30 cellular contexts compared by ENCODE assay signal in the genomic region with DNA sequence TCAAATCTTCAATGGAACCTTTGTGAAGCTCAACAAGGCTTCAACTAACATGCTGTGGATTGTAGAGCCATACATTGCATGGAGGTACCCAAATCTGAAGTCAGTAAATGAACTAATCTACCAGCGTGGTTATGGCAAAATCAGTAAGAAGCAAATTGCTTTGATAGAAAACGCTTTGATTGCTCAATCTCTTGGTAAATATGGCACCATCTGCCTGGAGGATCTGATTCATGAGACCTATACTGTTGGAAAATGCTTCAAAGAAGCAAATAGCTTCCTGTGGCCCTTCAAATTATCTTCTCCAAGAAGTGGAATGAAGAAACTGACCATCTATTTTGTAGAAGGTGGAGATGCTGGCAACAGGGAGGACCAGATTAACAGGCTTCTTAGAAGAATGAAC.
"Had no signal": no experiment of that assay in that cellular context is flagged by ENCODE, and none has a peak within 500 bp of the region (broad histone marks: within the 10 kb centered on the region; RNA-seq: fewer than 3 reads in every experiment).

No MANE protein-coding gene starts in this region.

- H3K36me3 ChIP-seq: heart right ventricle, left ventricle myocardium inferior, lower lobe of right lung, prostate gland, right atrium auricular region, sigmoid colon, spleen, tibial artery, upper lobe of right lung, uterus had no signal

- ATAC-seq: esophagus mucosa; heart right ventricle; left colon; lower lobe of right lung; mucosa of descending colon; natural killer cell treated with Interleukin-12 subunit alpha and Interleukin-12 subunit beta and Interleukin-15 and Interleukin-18, amount 100 ng/mL, for 72 hours; stimulated activated memory B cell treated with anti-CD40 and anti-IgM and Interleukin-4, amounts not matched to agents 10 μg/mL and 1 μg/mL and 100 μg/mL, for 72 hours; stimulated activated naive CD8-positive, alpha-beta T cell treated with anti-CD3 and anti-CD28 coated beads, Interleukin-15, Interleukin-2, amounts not matched to agents 100 U/mL and 50 U/mL, for 24 hours; upper lobe of right lung had no signal

- H3K4me3 Mint-ChIP-seq: mesothelial cell of epicardium; naive B cell; natural killer cell treated with Interleukin-12 subunit alpha and Interleukin-12 subunit beta and Interleukin-15 and Interleukin-18, amount 100 ng/mL, for 72 hours; neural crest cell; stimulated activated memory B cell treated with anti-CD40 and anti-IgM and Interleukin-4, amounts not matched to agents 10 μg/mL and 1 μg/mL and 100 μg/mL, for 72 hours had no signal

- H3K4me1 Mint-ChIP-seq: mesothelial cell of epicardium had no signal

- H3K4me3 ChIP-seq: dorsolateral prefrontal cortex, heart right ventricle, left ventricle myocardium inferior, lower lobe of right lung, mucosa of descending colon, prostate gland, right atrium auricular region, sigmoid colon, spleen, testis, tibial artery, upper lobe of right lung, uterus had no signal

- H3K27ac Mint-ChIP-seq: mesothelial cell of epicardium; naive B cell; natural killer cell treated with Interleukin-12 subunit alpha and Interleukin-12 subunit beta and Interleukin-15 and Interleukin-18, amount 100 ng/mL, for 72 hours; stimulated activated memory B cell treated with anti-CD40 and anti-IgM and Interleukin-4, amounts not matched to agents 10 μg/mL and 1 μg/mL and 100 μg/mL, for 72 hours had no signal

- H3K27me3 Mint-ChIP-seq: stimulated activated memory B cell treated with anti-CD40 and anti-IgM and Interleukin-4, amounts not matched to agents 10 μg/mL and 1 μg/mL and 100 μg/mL, for 72 hours had no signal

- H3K36me3 Mint-ChIP-seq: mesothelial cell of epicardium; naive B cell; natural killer cell treated with Interleukin-12 subunit alpha and Interleukin-12 subunit beta and Interleukin-15 and Interleukin-18, amount 100 ng/mL, for 72 hours; stimulated activated memory B cell treated with anti-CD40 and anti-IgM and Interleukin-4, amounts not matched to agents 10 μg/mL and 1 μg/mL and 100 μg/mL, for 72 hours had no signal

- H3K27me3 ChIP-seq: dorsolateral prefrontal cortex, heart right ventricle, right atrium auricular region, sigmoid colon, spleen, testis, tibial artery, upper lobe of right lung, uterus had no signal

- H3K27ac ChIP-seq: dorsolateral prefrontal cortex, epithelial cell of prostate, heart right ventricle, left ventricle myocardium inferior, lower lobe of right lung, prostate gland, right atrium auricular region, sigmoid colon, spleen, testis, tibial artery, upper lobe of right lung, uterus had no signal

- H3K4me1 ChIP-seq: heart right ventricle, left ventricle myocardium inferior, lower lobe of right lung, prostate gland, right atrium auricular region, sigmoid colon, testis, tibial artery, upper lobe of right lung, uterus had no signal

- H3K9me3 Mint-ChIP-seq: naive B cell; natural killer cell treated with Interleukin-12 subunit alpha and Interleukin-12 subunit beta and Interleukin-15 and Interleukin-18, amount 100 ng/mL, for 72 hours; neural crest cell; stimulated activated memory B cell treated with anti-CD40 and anti-IgM and Interleukin-4, amounts not matched to agents 10 μg/mL and 1 μg/mL and 100 μg/mL, for 72 hours had no signal

- DNase-seq: dorsolateral prefrontal cortex; effector CD4-positive, alpha-beta T cell; foreskin melanocyte; glutamatergic neuron; heart right ventricle; hippocampal formation; islet precursor cell; kidney glomerular epithelial cell; left colon; left ventricle myocardium inferior; lower lobe of right lung; mucosa of descending colon; naive B cell; sigmoid colon; spleen; stimulated activated CD4-positive, alpha-beta T cell treated with anti-CD3 and anti-CD28 coated beads, Interleukin-4, amount 100 ng/mL, for 4 hours; stimulated activated naive CD8-positive, alpha-beta T cell treated with anti-CD3 and anti-CD28 coated beads, Interleukin-15, Interleukin-2, amounts not matched to agents 100 U/mL and 50 U/mL, for 24 hours; substantia nigra; testis; tibial artery; upper lobe of right lung; uterus had no signal

- H3K9me3 ChIP-seq: heart right ventricle, left ventricle myocardium inferior, lower lobe of right lung, mucosa of descending colon, prostate gland, right atrium auricular region, sigmoid colon, spleen, testis, tibial artery, upper lobe of right lung, uterus had no signal
